Comparison of ENCODE assay signal across 9 cellular contexts in genomic region chr7:133011746-133012145, GRCh38.
"Had no signal": no experiment of that assay in that cellular context is flagged by ENCODE, and none has a peak within 500 bp of the region (broad histone marks: within the 10 kb centered on the region; RNA-seq: fewer than 3 reads in every experiment).

No MANE protein-coding gene starts in this region.

- H3K27me3 Mint-ChIP-seq: IgD-negative memory B cell had no signal

- ATAC-seq: GM23338, HepG2 had no signal

- H3K4me3 ChIP-seq: GM23338 had no signal

- H2AFZ ChIP-seq: GM23338 had no signal

- DNase-seq: H9, HCEC 1CT, HFFc6 had no signal

- H3K4me3 Mint-ChIP-seq: GM23338, H9, HFFc6 had no signal

- H3K4me2 ChIP-seq: GM23338 had no signal

- H3K27ac Mint-ChIP-seq: GM23338, H9, HFFc6, IgD-negative memory B cell had no signal

- FAIRE-seq: H1, H54, HepG2 had no signal

- H3K27ac ChIP-seq: HL-60 had no signal

- H3K9me3 Mint-ChIP-seq: GM23338, H9 had no signal
